8 cellular contexts compared by ENCODE assay signal in the genomic region with DNA sequence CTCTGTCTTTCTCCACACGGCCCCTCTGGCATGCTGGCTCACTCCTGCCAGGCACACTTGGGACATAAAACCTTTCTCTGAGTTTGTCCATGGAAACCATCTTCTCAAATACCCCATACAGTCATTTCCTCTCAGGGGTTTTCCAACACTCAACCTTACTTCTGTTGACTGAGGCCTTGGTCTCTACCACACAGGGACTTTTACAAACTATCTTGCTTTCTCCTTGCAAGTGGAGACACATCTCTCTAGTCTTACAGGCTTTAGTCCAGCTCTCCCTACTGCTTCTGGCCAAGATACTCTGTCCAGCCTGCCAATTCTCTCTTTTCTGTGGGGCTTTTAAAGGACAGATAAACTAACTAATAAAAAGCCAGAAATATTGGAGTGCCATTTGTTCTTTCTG.
DNase-seq lines count a peak whose midpoint lies in the region; ATAC-seq, FAIRE-seq and TF ChIP-seq lines count a peak whose summit lies in the region.
"Not testable (repeated sequence)": the region's sequence is repeated elsewhere in the genome, so short reads cannot be mapped to it uniquely, and the experiment has no call there.

No MANE protein-coding gene starts in this region.

- H3K36me3 Mint-ChIP-seq in activated naive CD8-positive, alpha-beta T cell treated with anti-CD3 and anti-CD28 coated beads, Interleukin-2, amount 10 ng/mL, durations not matched to agents 7 days and 5 days; stimulated activated memory B cell treated with anti-CD40 and anti-IgM and Interleukin-4, amounts not matched to agents 10 μg/mL and 1 μg/mL and 100 μg/mL, for 72 hours: not testable (repeated sequence)

- POLR2A ChIA-PET in activated naive CD8-positive, alpha-beta T cell treated with anti-CD3 and anti-CD28 coated beads, Interleukin-2, amount 10 ng/mL, durations not matched to agents 7 days and 5 days (lab: Charles Lee): not testable (repeated sequence)

- FAIRE-seq in GM18507 (lab: Jason Lieb, UNC) (peak; percentile 80), GM19239 (lab: Jason Lieb, UNC) (peak; percentile 51)

- H3K4me3 Mint-ChIP-seq in activated naive CD8-positive, alpha-beta T cell treated with anti-CD3 and anti-CD28 coated beads, Interleukin-2, amount 10 ng/mL, durations not matched to agents 7 days and 5 days; stimulated activated memory B cell treated with anti-CD40 and anti-IgM and Interleukin-4, amounts not matched to agents 10 μg/mL and 1 μg/mL and 100 μg/mL, for 72 hours: not testable (repeated sequence)

- H3K27me3 ChIP-seq in OCI-LY3 (ENCODE audit: low read depth, low read length): not testable (repeated sequence)

- H4K20me1 ChIP-seq in OCI-LY3 (ENCODE audit: insufficient read depth, low read length): not testable (repeated sequence)

- not testable (repeated sequence) for H3K27ac ChIP-seq in OCI-LY3 (ENCODE audit: low read length)

- not testable (repeated sequence) for DNase-seq in GM18507 (ENCODE audit: extremely low spot score, insufficient read length, low read depth); GM19239 (ENCODE audit: insufficient read length, low spot score); activated naive CD8-positive, alpha-beta T cell treated with anti-CD3 and anti-CD28 coated beads, Interleukin-2, amount 10 ng/mL, durations not matched to agents 7 days and 5 days

- not testable (repeated sequence) for H3K4me3 ChIP-seq in OCI-LY3 (ENCODE audit: low read length)

- H3K4me1 ChIP-seq in OCI-LY3 (ENCODE audit: low read length): peaks cover 17% of the 10 kb centered on the region

- not testable (repeated sequence) for H3K9me3 Mint-ChIP-seq in activated naive CD8-positive, alpha-beta T cell treated with anti-CD3 and anti-CD28 coated beads, Interleukin-2, amount 10 ng/mL, durations not matched to agents 7 days and 5 days; stimulated activated memory B cell treated with anti-CD40 and anti-IgM and Interleukin-4, amounts not matched to agents 10 μg/mL and 1 μg/mL and 100 μg/mL, for 72 hours

- H3K27me3 Mint-ChIP-seq in activated naive CD8-positive, alpha-beta T cell treated with anti-CD3 and anti-CD28 coated beads, Interleukin-2, amount 10 ng/mL, durations not matched to agents 7 days and 5 days; stimulated activated memory B cell treated with anti-CD40 and anti-IgM and Interleukin-4, amounts not matched to agents 10 μg/mL and 1 μg/mL and 100 μg/mL, for 72 hours: not testable (repeated sequence)

- H3K27ac Mint-ChIP-seq in activated naive CD8-positive, alpha-beta T cell treated with anti-CD3 and anti-CD28 coated beads, Interleukin-2, amount 10 ng/mL, durations not matched to agents 7 days and 5 days; stimulated activated memory B cell treated with anti-CD40 and anti-IgM and Interleukin-4, amounts not matched to agents 10 μg/mL and 1 μg/mL and 100 μg/mL, for 72 hours: not testable (repeated sequence)

- H3K9ac ChIP-seq in OCI-LY3 (ENCODE audit: low read length): not testable (repeated sequence)

- H3K9me3 ChIP-seq in OCI-LY3 (ENCODE audit: insufficient read depth, low read length): not testable (repeated sequence)

- TF ChIP-seq CTCF in OCI-LY3 (IDR thresholded peaks at IDR 0.05; ENCODE audit: low read depth, low read length): not testable (repeated sequence)

- not testable (repeated sequence) for H3K36me3 ChIP-seq in OCI-LY3 (replicated peaks; ENCODE audit: low read depth, low read length)

- H3K4me1 Mint-ChIP-seq in activated naive CD8-positive, alpha-beta T cell treated with anti-CD3 and anti-CD28 coated beads, Interleukin-2, amount 10 ng/mL, durations not matched to agents 7 days and 5 days; stimulated activated memory B cell treated with anti-CD40 and anti-IgM and Interleukin-4, amounts not matched to agents 10 μg/mL and 1 μg/mL and 100 μg/mL, for 72 hours: not testable (repeated sequence)

- peak; percentile 62 for ATAC-seq in GM21529 (IDR thresholded peaks at IDR 0.05; ENCODE audit: unreplicated experiment)
- ATAC-seq in HG02840 (IDR thresholded peaks at IDR 0.05; ENCODE audit: low FRiP score, unreplicated experiment): peak; percentile 63
- ATAC-seq in HG03139 (IDR thresholded peaks at IDR 0.05; ENCODE audit: unreplicated experiment): peak; percentile 33
- ATAC-seq in activated naive CD8-positive, alpha-beta T cell treated with anti-CD3 and anti-CD28 coated beads, Interleukin-2, amount 10 ng/mL, durations not matched to agents 7 days and 5 days (ENCODE audit: low read depth): peak; percentile 39
- ATAC-seq in stimulated activated memory B cell treated with anti-CD40 and anti-IgM and Interleukin-4, amounts not matched to agents 10 μg/mL and 1 μg/mL and 100 μg/mL, for 72 hours: peak; percentile 76

- not testable (repeated sequence) for H3K79me2 ChIP-seq in OCI-LY3 (ENCODE audit: low read length)

- peak overlapping the region; percentile 21; the same call in 1 of the 2 replicates for H2AFZ ChIP-seq in OCI-LY3 (ENCODE audit: low read depth, low read length)

- peak overlapping the region; percentile 39; the same call in 1 of the 2 replicates for H3K4me2 ChIP-seq in OCI-LY3 (ENCODE audit: low read length)
